8 cellular contexts compared by ENCODE assay signal in the genomic region with DNA sequence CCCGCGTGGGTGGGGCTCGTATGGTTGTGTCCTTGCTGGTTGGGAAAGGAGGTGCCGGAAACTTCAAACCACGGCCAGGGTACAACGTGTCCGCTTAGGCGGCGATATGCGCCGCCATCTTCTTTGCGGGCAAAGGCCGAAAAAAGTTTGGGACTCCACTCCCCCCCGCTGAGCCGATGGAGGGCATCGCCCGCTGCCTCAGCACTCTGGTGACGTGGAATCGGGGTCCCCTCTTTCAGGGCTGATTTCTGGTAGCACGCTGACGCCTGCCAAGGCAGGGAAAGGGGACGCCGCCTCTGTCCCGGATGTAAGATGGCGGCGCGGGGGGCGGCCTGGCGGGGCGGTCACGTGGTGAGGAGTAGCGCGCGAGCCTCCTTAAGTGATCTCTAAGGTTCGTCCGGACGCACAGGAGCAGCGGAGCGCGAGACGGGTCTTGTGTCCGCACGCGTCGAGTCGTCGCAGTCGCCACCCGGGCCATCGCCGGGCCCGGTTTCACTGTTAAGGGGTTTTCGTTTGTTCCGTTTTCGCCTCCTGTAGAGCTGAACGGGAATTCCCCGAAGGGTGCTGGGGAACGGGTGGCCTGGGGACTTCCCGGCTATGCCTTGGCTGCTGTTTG.
DNase-seq lines count a peak whose midpoint lies in the region; ATAC-seq and TF ChIP-seq lines count a peak whose summit lies in the region.

No MANE protein-coding gene starts in this region.

- peak overlapping the region; percentile 95 for H3K27ac ChIP-seq in C4-2B

- H3K4me3 ChIP-seq in lower leg skin (ENCODE audit: low read depth, poor library complexity, severe bottlenecking), result peak overlapping the region; percentile 83

- peak; percentile 97 for DNase-seq in NCI-H748 (lab: John Stamatoyannopoulos, UW; ENCODE audit: unreplicated experiment)
- peak; percentile 77 to 83 for DNase-seq in activated CD4-positive, alpha-beta T cell treated with anti-CD3 and anti-CD28 coated beads, Interleukin-2, amount 50 U/mL, for 4 hours
- DNase-seq in dermis microvascular lymphatic vessel endothelial cell (ENCODE audit: low read depth in 2 of 2), result peak; percentile 78 to 91
- DNase-seq in lower leg skin (ENCODE audit: low spot score in 2 of 2), result peak; percentile 88 to 97
- peak; percentile 80 to 84 for DNase-seq in stimulated activated CD4-positive, alpha-beta T cell treated with anti-CD3 and anti-CD28 coated beads, Interleukin-4, amount 100 ng/mL, for 4 hours

- WGBS in lower leg skin, 2 donors, result 0% methylated on average over 18 to 55 of the region's 59 CpGs

- intact Hi-C loops in lower leg skin (cut with DNase I; ENCODE audit: low total_unique reads), result loop anchor here (10.0 kb wide), 1 partner anchor 132 kb away; no protein-coding TSS in a partner anchor

- TF ChIP-seq CTCF in C4-2B (conservative IDR thresholded peaks at IDR 0.05) (no peak), lower leg skin (IDR thresholded peaks at IDR 0.05) (no peak)

- ATAC-seq in GM19395 (IDR thresholded peaks at IDR 0.05; ENCODE audit: unreplicated experiment), result peak; percentile 73
- peak; percentile 62 for ATAC-seq in HG03558 (IDR thresholded peaks at IDR 0.05; ENCODE audit: extremely low read depth, unreplicated experiment)

- TF ChIP-seq POLR2A in lower leg skin (IDR thresholded peaks at IDR 0.05), result no peak

Comparison
In these comparisons a context has a peak if more than half of its experiments do, and no peak if none do; other contexts are left out.
1. Peak in every context shown above with its lines: DNase-seq, ATAC-seq, H3K4me3 ChIP-seq and H3K27ac ChIP-seq.